In genomic region chr14:34344318-34344717, GRCh38 we compare ENCODE assay signal across 1 cellular context.
TF ChIP-seq lines count a peak whose summit lies in the region.

No MANE protein-coding gene starts in this region.

TF ChIP-seq in GM12878, 131 proteins besides CTCF, POLR2A, EP300 and RAD21 (continued from another document):
- TF ChIP-seq ZBTB4 (CRISPR knock-in tag; IDR thresholded peaks at IDR 0.05): no peak
- no peak for TF ChIP-seq STAT1 (conservative IDR thresholded peaks at IDR 0.05)
- no peak for TF ChIP-seq NBN (IDR thresholded peaks at IDR 0.05)
- no peak for TF ChIP-seq TCF3 (IDR thresholded peaks at IDR 0.05; ENCODE audit: borderline replicate concordance, insufficient read depth, low read depth, low read length)
- TF ChIP-seq RELB (IDR thresholded peaks at IDR 0.05; ENCODE audit: low read depth): no peak
